Comparison of ENCODE assay signal across 39 cellular contexts in the genomic region with DNA sequence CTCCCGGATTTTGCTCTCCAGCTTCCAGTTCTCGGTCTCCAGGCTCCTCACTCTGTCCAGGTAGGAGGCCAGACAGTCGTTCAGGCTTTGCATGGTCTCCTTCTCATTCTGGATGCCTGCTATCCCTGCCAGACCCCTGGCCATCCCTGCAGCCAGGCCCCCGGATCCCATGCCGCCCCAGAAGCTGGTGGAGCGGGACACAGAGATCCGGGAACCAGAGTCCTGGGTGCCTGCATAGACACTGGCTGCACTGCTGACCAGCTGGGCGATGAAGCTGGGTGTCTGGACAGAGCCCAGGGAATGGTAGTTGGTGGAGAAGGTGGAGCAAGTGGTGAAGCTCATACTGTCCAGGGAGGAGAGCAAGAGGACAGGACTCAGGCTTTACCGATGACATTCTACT. TPM values are rescaled to one million over a fixed set of nuclear protein-coding genes. Genes with fewer than 3 reads are reported as not detected.
"Had no signal": no experiment of that assay in that cellular context is flagged by ENCODE, and none has a peak within 500 bp of the region (broad histone marks: within the 10 kb centered on the region; RNA-seq: fewer than 3 reads in every experiment).

No MANE protein-coding gene starts in this region.

- H3K4me3 ChIP-seq: adrenal gland, ascending aorta, body of pancreas, breast epithelium, cardiac muscle cell had no signal

- H3K9me3 ChIP-seq: adrenal gland, ascending aorta, body of pancreas, breast epithelium had no signal

- H3K9me3 Mint-ChIP-seq: activated naive CD4-positive, alpha-beta T cell treated with anti-CD3 and anti-CD28 coated beads for 36 hours; activated naive CD4-positive, alpha-beta T cell treated with anti-CD3 and anti-CD28 coated beads, Interleukin-2, amount 10 ng/mL, durations not matched to agents 7 days and 5 days; activated naive CD4-positive, alpha-beta T cell treated with anti-CD3 and anti-CD28 coated beads, Interleukin-2, amount 50 U/mL, for 24 hours; activated naive CD4-positive, alpha-beta T cell treated with anti-CD3 and anti-CD28 coated beads, Interleukin-2, amount 50 U/mL, for 72 hours; activated naive CD8-positive, alpha-beta T cell treated with anti-CD3 and anti-CD28 coated beads for 36 hours; activated naive CD8-positive, alpha-beta T cell treated with anti-CD3 and anti-CD28 coated beads, Interleukin-2, amount 10 ng/mL, durations not matched to agents 7 days and 5 days; activated naive CD8-positive, alpha-beta T cell treated with anti-CD3 and anti-CD28 coated beads, Interleukin-2, amount 50 U/mL, for 24 hours; activated T-cell treated with anti-CD3 and anti-CD28 coated beads, Interleukin-2, amount 50 U/mL, for 24 hours; activated T-cell treated with anti-CD3 and anti-CD28 coated beads, Interleukin-2, amount 50 U/mL, for 4 hours; activated T-cell treated with anti-CD3 and anti-CD28 coated beads, Interleukin-2, amount 50 U/mL, for 72 hours; activated T-helper 1 cell treated with anti-CD3 and anti-CD28 coated beads, Interleukin-12 subunit alpha, Interleukin-12 subunit beta, Interleukin-2, Interleukin-4 antibody, amounts not matched to agents 30 ng/mL and 10 ng/mL and 1 ng/mL, durations not matched to agents 14 hours and 24 hours and 36 hours; activated T-helper 17 cell treated with anti-CD3 and anti-CD28 coated beads, Interleukin-2, amount 50 U/mL, for 72 hours; central memory CD8-positive, alpha-beta T cell had no signal

- H3K4me1 ChIP-seq: breast epithelium had no signal

- H3K27ac ChIP-seq: adrenal gland, ascending aorta, body of pancreas, brain microvascular endothelial cell, breast epithelium, cardiac muscle cell had no signal

- H3K27ac Mint-ChIP-seq: activated naive CD4-positive, alpha-beta T cell treated with anti-CD3 and anti-CD28 coated beads for 36 hours; activated naive CD4-positive, alpha-beta T cell treated with anti-CD3 and anti-CD28 coated beads, Interleukin-2, amount 10 ng/mL, durations not matched to agents 7 days and 5 days; activated naive CD4-positive, alpha-beta T cell treated with anti-CD3 and anti-CD28 coated beads, Interleukin-2, amount 50 U/mL, for 24 hours; activated naive CD4-positive, alpha-beta T cell treated with anti-CD3 and anti-CD28 coated beads, Interleukin-2, amount 50 U/mL, for 72 hours; activated naive CD8-positive, alpha-beta T cell; activated naive CD8-positive, alpha-beta T cell treated with anti-CD3 and anti-CD28 coated beads for 36 hours; activated naive CD8-positive, alpha-beta T cell treated with anti-CD3 and anti-CD28 coated beads, Interleukin-2, amount 50 U/mL, for 24 hours; activated T-cell treated with anti-CD3 and anti-CD28 coated beads, Interleukin-2, amount 50 U/mL, for 24 hours; activated T-cell treated with anti-CD3 and anti-CD28 coated beads, Interleukin-2, amount 50 U/mL, for 72 hours; activated T-helper 1 cell treated with anti-CD3 and anti-CD28 coated beads, Interleukin-12 subunit alpha, Interleukin-12 subunit beta, Interleukin-2, Interleukin-4 antibody, amounts not matched to agents 30 ng/mL and 10 ng/mL and 1 ng/mL, durations not matched to agents 14 hours and 24 hours and 36 hours; activated T-helper 17 cell treated with anti-CD3 and anti-CD28 coated beads, Interleukin-2, amount 50 U/mL, for 72 hours; activated T-helper 2 cell treated with anti-CD3 and anti-CD28 coated beads, Interferon-gamma antibody, Interleukin-2, Interleukin-4, amounts not matched to agents 10 μg/mL and 5 μg/mL and 100 μg/mL, durations not matched to agents 14 hours and 24 hours and 36 hours; brain had no signal

- DNase-seq: activated effector memory CD4-positive, alpha-beta T cell treated with anti-CD3 and anti-CD28 coated beads, Interleukin-2, amount 50 U/mL, for 16 hours; activated effector memory CD4-positive, alpha-beta T cell treated with Interleukin-2 at 50 U/mL for 16 hours; activated gamma-delta T cell; activated gamma-delta T cell treated with Interleukin-2 at 50 U/mL for 16 hours; activated naive CD4-positive, alpha-beta T cell; activated naive CD4-positive, alpha-beta T cell treated with anti-CD3 and anti-CD28 coated beads for 36 hours; activated naive CD4-positive, alpha-beta T cell treated with anti-CD3 and anti-CD28 coated beads, Interleukin-2, amount 10 ng/mL, durations not matched to agents 7 days and 5 days; activated naive CD4-positive, alpha-beta T cell treated with anti-CD3 and anti-CD28 coated beads, Interleukin-2, amount 50 U/mL, for 16 hours; activated naive CD4-positive, alpha-beta T cell treated with Interleukin-2 at 50 U/mL for 16 hours; activated naive CD8-positive, alpha-beta T cell treated with anti-CD3 and anti-CD28 coated beads for 36 hours; activated naive CD8-positive, alpha-beta T cell treated with anti-CD3 and anti-CD28 coated beads, Interleukin-2, amount 10 ng/mL, durations not matched to agents 7 days and 5 days; activated naive CD8-positive, alpha-beta T cell treated with anti-CD3 and anti-CD28 coated beads, Interleukin-2, amount 50 U/mL, for 24 hours; activated T-cell treated with anti-CD3 and anti-CD28 coated beads, Interleukin-2, amount 50 U/mL, for 1 hour; activated T-cell treated with anti-CD3 and anti-CD28 coated beads, Interleukin-2, amount 50 U/mL, for 24 hours; activated T-cell treated with anti-CD3 and anti-CD28 coated beads, Interleukin-2, amount 50 U/mL, for 4 hours; activated T-cell treated with anti-CD3 and anti-CD28 coated beads, Interleukin-2, amount 50 U/mL, for 48 hours; activated T-cell treated with anti-CD3 and anti-CD28 coated beads, Interleukin-2, amount 50 U/mL, for 72 hours; adrenal gland; amniotic stem cell; amygdala; anterior cingulate cortex; aorta; body of pancreas; brain microvascular endothelial cell; caudate nucleus; central memory CD4-positive, alpha-beta T cell; cerebellar nuclear complex had no signal

- H3K27me3 ChIP-seq: adrenal gland, ascending aorta, brain microvascular endothelial cell had no signal

- ATAC-seq: activated naive CD4-positive, alpha-beta T cell treated with anti-CD3 and anti-CD28 coated beads, Interleukin-2, amount 50 U/mL, for 72 hours; activated naive CD8-positive, alpha-beta T cell treated with anti-CD3 and anti-CD28 coated beads, Interleukin-2, amount 50 U/mL, for 24 hours; activated T-cell treated with anti-CD3 and anti-CD28 coated beads, Interleukin-2, amount 50 U/mL, for 4 hours; activated T-cell treated with anti-CD3 and anti-CD28 coated beads, Interleukin-2, amount 50 U/mL, for 72 hours; activated T-helper 17 cell treated with anti-CD3 and anti-CD28 coated beads, Interleukin-2, amount 50 U/mL, for 72 hours; body of pancreas had no signal

- H3K36me3 Mint-ChIP-seq: activated naive CD4-positive, alpha-beta T cell treated with anti-CD3 and anti-CD28 coated beads, Interleukin-2, amount 50 U/mL, for 24 hours; activated naive CD8-positive, alpha-beta T cell; activated naive CD8-positive, alpha-beta T cell treated with anti-CD3 and anti-CD28 coated beads for 36 hours; brain had no signal

- H3K36me3 ChIP-seq: adrenal gland, ascending aorta, brain microvascular endothelial cell, breast epithelium, cardiac muscle cell had no signal

- H3K4me3 Mint-ChIP-seq: activated naive CD4-positive, alpha-beta T cell treated with anti-CD3 and anti-CD28 coated beads for 36 hours; activated naive CD4-positive, alpha-beta T cell treated with anti-CD3 and anti-CD28 coated beads, Interleukin-2, amount 10 ng/mL, durations not matched to agents 7 days and 5 days; activated naive CD4-positive, alpha-beta T cell treated with anti-CD3 and anti-CD28 coated beads, Interleukin-2, amount 50 U/mL, for 24 hours; activated naive CD8-positive, alpha-beta T cell; activated naive CD8-positive, alpha-beta T cell treated with anti-CD3 and anti-CD28 coated beads for 36 hours; activated naive CD8-positive, alpha-beta T cell treated with anti-CD3 and anti-CD28 coated beads, Interleukin-2, amount 10 ng/mL, durations not matched to agents 7 days and 5 days; activated naive CD8-positive, alpha-beta T cell treated with anti-CD3 and anti-CD28 coated beads, Interleukin-2, amount 50 U/mL, for 24 hours; activated T-cell treated with anti-CD3 and anti-CD28 coated beads, Interleukin-2, amount 50 U/mL, for 24 hours; activated T-cell treated with anti-CD3 and anti-CD28 coated beads, Interleukin-2, amount 50 U/mL, for 4 hours; activated T-cell treated with anti-CD3 and anti-CD28 coated beads, Interleukin-2, amount 50 U/mL, for 72 hours; activated T-helper 1 cell treated with anti-CD3 and anti-CD28 coated beads, Interleukin-12 subunit alpha, Interleukin-12 subunit beta, Interleukin-2, Interleukin-4 antibody, amounts not matched to agents 30 ng/mL and 10 ng/mL and 1 ng/mL, durations not matched to agents 14 hours and 24 hours and 36 hours; activated T-helper 17 cell treated with anti-CD3 and anti-CD28 coated beads, Interleukin-2, amount 50 U/mL, for 72 hours; brain; central memory CD8-positive, alpha-beta T cell had no signal

RNA-seq across cellular contexts. Expression of gene CALHM6, which starts 2.9 kb away (rescaled TPM):
- total RNA-seq: ascending aorta, astrocyte, cardiac muscle cell had no signal

RNA-seq across cellular contexts. Expression of gene CALHM5, which starts 53.2 kb away (rescaled TPM):
- total RNA-seq: activated naive CD4-positive, alpha-beta T cell treated with anti-CD3 and anti-CD28 coated beads for 36 hours; activated naive CD4-positive, alpha-beta T cell treated with anti-CD3 and anti-CD28 coated beads, Interleukin-2, amount 50 U/mL, for 72 hours; activated naive CD8-positive, alpha-beta T cell treated with anti-CD3 and anti-CD28 coated beads for 36 hours; activated naive CD8-positive, alpha-beta T cell treated with anti-CD3 and anti-CD28 coated beads, Interleukin-2, amount 10 ng/mL, durations not matched to agents 7 days and 5 days; activated T-cell treated with anti-CD3 and anti-CD28 coated beads, Interleukin-2, amount 50 U/mL, for 4 hours; activated T-cell treated with anti-CD3 and anti-CD28 coated beads, Interleukin-2, amount 50 U/mL, for 72 hours; activated T-helper 1 cell treated with anti-CD3 and anti-CD28 coated beads, Interleukin-12 subunit alpha, Interleukin-12 subunit beta, Interleukin-2, Interleukin-4 antibody, amounts not matched to agents 30 ng/mL and 10 ng/mL and 1 ng/mL, durations not matched to agents 14 hours and 24 hours and 36 hours; activated T-helper 17 cell treated with anti-CD3 and anti-CD28 coated beads, Interleukin-2, amount 50 U/mL, for 72 hours; activated T-helper 2 cell treated with anti-CD3 and anti-CD28 coated beads, Interferon-gamma antibody, Interleukin-2, Interleukin-4, amounts not matched to agents 10 μg/mL and 5 μg/mL and 100 μg/mL, durations not matched to agents 14 hours and 24 hours and 36 hours; cardiac muscle cell had no signal
